8 cellular contexts compared by ENCODE assay signal in the genomic region with DNA sequence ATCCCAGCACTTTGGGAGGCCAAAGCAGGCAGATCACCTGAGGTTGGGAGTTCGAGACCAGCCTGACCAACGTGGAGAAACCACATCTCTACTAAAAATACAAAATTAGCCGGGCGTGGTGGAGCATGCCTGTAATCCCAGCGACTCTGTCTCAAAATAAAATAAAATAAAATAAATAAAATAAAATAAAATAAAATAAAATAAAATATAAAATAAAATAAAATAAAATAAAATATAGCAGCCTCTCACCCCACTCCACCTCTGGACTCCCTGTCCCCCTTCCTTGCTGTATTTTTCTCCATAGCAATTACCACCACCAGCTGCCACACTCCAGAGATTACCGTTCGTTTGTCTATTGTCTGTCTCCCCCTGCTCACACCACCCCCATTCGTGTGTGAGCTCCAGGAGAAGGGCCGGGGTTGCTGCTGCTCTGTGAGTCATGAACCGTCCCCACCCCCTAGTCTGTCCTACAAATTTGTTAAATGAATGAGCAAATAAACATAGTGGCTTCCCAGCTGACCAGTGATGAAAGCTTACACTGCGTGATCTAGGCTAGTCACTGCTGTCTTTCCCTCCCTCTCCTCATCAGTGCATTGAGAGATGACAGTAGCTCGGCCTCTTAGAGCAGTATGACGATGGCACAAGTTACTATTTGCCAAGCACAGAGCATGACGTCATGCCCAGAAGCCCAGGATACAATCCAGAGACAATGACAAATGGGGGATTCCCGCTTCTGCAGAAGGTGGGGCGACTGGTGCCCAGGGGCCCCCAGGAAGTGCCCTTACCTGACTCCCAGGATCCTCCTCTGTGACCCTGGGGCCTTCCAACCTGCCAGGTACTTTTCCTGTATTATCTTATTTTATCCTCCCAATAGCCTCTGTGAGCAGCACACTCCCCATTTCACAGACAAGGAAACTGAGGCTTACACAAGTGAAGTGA. TPM values are rescaled to one million over a fixed set of nuclear protein-coding genes. Genes with fewer than 3 reads are reported as not detected.
A peak's percentile ranks its signal among the peaks of the same experiment; 100 is the strongest.
DNase-seq lines count a peak whose midpoint lies in the region; ATAC-seq and TF ChIP-seq lines count a peak whose summit lies in the region.

No MANE protein-coding gene starts in this region.

- H3K79me2 ChIP-seq in OCI-LY7 (ENCODE audit: insufficient read depth, low read depth, low read length), result no peaks in the 10 kb centered on the region

- in situ Hi-C loops in G401 (cut with HindIII; ENCODE audit: low sequenced_read_pairs), result no loop called here

- H3K27ac ChIP-seq in OCI-LY7 (ENCODE audit: low read depth, low read length, poor library complexity, severe bottlenecking) (no peak overlapping the region), esophagus (ENCODE audit: low read depth in 2 of 2, low read length in 1 of 2) (peak overlapping the region; percentile 7 to 78)

- peak overlapping the region; percentile 2; the same call in 1 of the 2 replicates for H2AFZ ChIP-seq in OCI-LY7 (ENCODE audit: low read length)

- no peaks in the 10 kb centered on the region for H3K27me3 ChIP-seq in esophagus (ENCODE audit: control insufficient read depth in 1 of 2, insufficient read depth in 2 of 2, low read length in 2 of 2)

- H3K9me3 ChIP-seq in OCI-LY7 (ENCODE audit: low read length) (no peaks in the 10 kb centered on the region), esophagus (ENCODE audit: control insufficient read depth in 2 of 2, insufficient read depth in 1 of 2, low read depth in 1 of 2, low read length in 1 of 2) (no peaks in the 10 kb centered on the region)

- BruUV-seq in OCI-LY7 (replicated peaks; lab: Mats Ljungman, UMichigan), result no TSS peak

- no peak overlapping the region for H3K4me2 ChIP-seq in OCI-LY7 (ENCODE audit: low read length)

- H4K20me1 ChIP-seq in OCI-LY7 (ENCODE audit: insufficient read depth, low read length), result no peaks in the 10 kb centered on the region

- H3K4me3 ChIP-seq in OCI-LY7 (ENCODE audit: low read depth, low read length, poor library complexity, severe bottlenecking) (no peak overlapping the region), esophagus (ENCODE audit: low read depth in 1 of 2, low read length in 2 of 2) (no peak overlapping the region), skeletal muscle cell (ENCODE audit: low read depth, low read length) (no peak overlapping the region)

- 42 to 57% methylated on average over 16 of the region's 16 CpGs for WGBS in esophagus, 2 donors

- intact Hi-C loops in OCI-LY7 (cut with micrococcal nuclease; ENCODE audit: unreplicated experiment), result no loop called here

- CTCF ChIA-PET in OCI-LY7 (lab: Charles Lee; ENCODE audit: unreplicated experiment), result no interaction called here

- DNase-seq in A172 (ENCODE audit: low spot score), result peak; percentile 95
- peak; percentile 80 for DNase-seq in GM04503 (ENCODE audit: low read depth)
- no peak for DNase-seq in OCI-LY7 (ENCODE audit: low spot score)
- DNase-seq in skeletal muscle cell (ENCODE audit: low read depth), result peak; percentile 93
- no peak for DNase-seq in G401 (ENCODE audit: low spot score)

- POLR2A ChIA-PET in OCI-LY7 (lab: Charles Lee), result interaction anchor here (0.6 to 1.1 kb wide), 2 partner anchors 10 to 1521 kb away, joined by 3 to 7 read pairs; no protein-coding TSS in a partner anchor

- peaks cover 26% of the 10 kb centered on the region for H3K4me1 ChIP-seq in OCI-LY7 (ENCODE audit: insufficient read depth, low read length, poor library complexity, severe bottlenecking)
- H3K4me1 ChIP-seq in esophagus (ENCODE audit: control insufficient read depth in 2 of 2, insufficient read depth in 2 of 2, low read length in 1 of 2), result peaks cover 5 to 10% of the 10 kb centered on the region in 2 donors

- ATAC-seq in GM19452 (IDR thresholded peaks at IDR 0.05; ENCODE audit: unreplicated experiment) (no peak), GM18873 (IDR thresholded peaks at IDR 0.05; ENCODE audit: low FRiP score, unreplicated experiment) (no peak)

- H3K36me3 ChIP-seq in OCI-LY7 (ENCODE audit: insufficient read depth, low read length), result no peaks in the 10 kb centered on the region
- no peaks in the 10 kb centered on the region for H3K36me3 ChIP-seq in esophagus (ENCODE audit: control insufficient read depth in 2 of 2, insufficient read depth in 2 of 2, low read length in 1 of 2)

- TF ChIP-seq CTCF in OCI-LY7 (conservative IDR thresholded peaks at IDR 0.05; ENCODE audit: low read length), result no peak

- no peaks in the 10 kb centered on the region for H3K9me2 ChIP-seq in OCI-LY7 (ENCODE audit: insufficient read depth, low read length)

RNA-seq across cellular contexts. Expression of gene EPHA2, which starts 8.3 kb away (rescaled TPM):
- total RNA-seq in A172 (2014; rRNA removed; shearing (Covaris generic)), result 54.3 and 78.1 TPM in 2 replicates
- not detected in 2 replicates for total RNA-seq in OCI-LY7 (2014; rRNA removed; shearing (Covaris generic))
- total RNA-seq in OCI-LY7 (2022), result 0.15 TPM in 1 of 2 replicates, not detected in the other
- 100 to 1,000 TPM; 111 to 133 TPM for polyA plus RNA-seq in esophagus
- 33.5 and 45.6 TPM in 2 replicates for total RNA-seq in G401 (2014; rRNA removed; shearing (Covaris generic))

RNA-seq across cellular contexts. Expression of gene ARHGEF19, which starts 48.3 kb away (rescaled TPM):
- 0.50 and 1.1 TPM in 2 replicates for total RNA-seq in A172 (2014; rRNA removed; shearing (Covaris generic))
- 2.7 and 5.9 TPM in 2 replicates for total RNA-seq in OCI-LY7 (2014; rRNA removed; shearing (Covaris generic))
- total RNA-seq in OCI-LY7 (2022), result 3.9 and 6.2 TPM in 2 replicates
- polyA plus RNA-seq in esophagus, result 10 to 100 TPM; 20.1 to 31.1 TPM
- 4.7 and 7.4 TPM in 2 replicates for total RNA-seq in G401 (2014; rRNA removed; shearing (Covaris generic))

Comparison
In these comparisons a context has a peak if more than half of its experiments do, and no peak if none do; other contexts are left out.
1. DNase-seq: peak in A172 (single experiment), GM04503 (single experiment) and skeletal muscle cell (single experiment); none in OCI-LY7 (single experiment) and G401 (single experiment).
2. RNA of gene EPHA2, which starts 8.3 kb away (total RNA-seq): 54.3 to 78.1 TPM in A172 and 33.5 to 45.6 TPM in G401; 0.15 TPM in OCI-LY7; every median in the first group is over 10 times any median in the second.